In the genomic region with DNA sequence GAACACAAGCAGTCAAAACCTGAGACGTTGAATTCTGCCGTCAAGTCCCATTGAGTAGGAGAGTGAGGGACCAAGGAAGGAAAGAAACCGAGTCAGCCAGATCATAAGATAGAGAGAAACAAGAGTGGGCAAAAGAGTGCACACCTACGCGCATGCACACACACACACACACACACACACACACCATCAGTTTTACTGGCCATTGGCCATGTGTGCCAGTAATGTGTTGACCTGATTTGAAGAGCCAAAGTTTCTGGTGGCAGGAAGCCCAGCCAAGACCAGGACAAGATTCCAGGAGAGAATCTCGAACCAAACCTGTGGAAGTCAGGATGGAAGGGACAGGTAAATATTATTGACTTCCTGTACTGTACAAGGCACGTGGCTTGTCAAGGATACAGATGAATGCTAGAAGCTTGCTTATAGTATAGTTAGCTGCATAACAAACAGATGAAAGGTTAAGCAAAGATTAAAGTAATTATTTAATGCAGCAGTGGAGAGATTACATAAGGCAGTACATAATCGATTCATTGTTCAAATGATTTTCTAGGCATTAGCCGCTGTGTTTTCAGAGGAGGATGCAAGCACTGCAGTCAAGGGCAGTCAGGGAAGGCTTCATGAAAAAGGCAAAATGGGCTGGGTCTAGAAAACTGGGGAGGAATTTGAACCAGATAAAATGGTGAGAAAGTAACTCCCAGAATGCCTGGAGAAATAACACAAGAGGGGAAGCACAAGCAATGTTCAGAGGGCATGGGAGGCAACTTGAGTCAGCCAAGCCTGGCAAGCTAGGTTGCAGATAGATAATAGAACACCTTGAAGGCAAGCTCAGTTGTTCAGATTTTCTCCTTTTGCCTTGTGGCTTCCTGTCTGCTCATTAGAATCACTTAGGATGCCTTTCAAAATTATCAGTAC, we compare ENCODE assay signal across 17 cellular contexts. TPM values are rescaled to one million over a fixed set of nuclear protein-coding genes. Genes with fewer than 3 reads are reported as not detected.
DNase-seq lines count a peak whose midpoint lies in the region; ATAC-seq and TF ChIP-seq lines count a peak whose summit lies in the region.
"Had no signal": no experiment of that assay in that cellular context is flagged by ENCODE, and none has a peak within 500 bp of the region (broad histone marks: within the 10 kb centered on the region; RNA-seq: fewer than 3 reads in every experiment).

No MANE protein-coding gene starts in this region.

- H3K27ac ChIP-seq in thoracic aorta (peak overlapping the region; percentile 32 to 52), heart left ventricle (peak overlapping the region in 1 of 12 donors; percentile 44)
- H3K27ac ChIP-seq: SJCRH30 had no signal

- POLR2A ChIA-PET in activated CD8-positive, alpha-beta T cell treated with anti-CD3 and anti-CD28 coated beads, Interleukin-2, amount 10 ng/mL, durations not matched to agents 7 days and 5 days (lab: Charles Lee), result interaction anchor here (0.6 kb wide), 1 partner anchor 509 kb away, joined by 3 read pairs; no protein-coding TSS in a partner anchor
- POLR2A ChIA-PET in activated CD8-positive, alpha-beta T cell treated with anti-CD3 and anti-CD28 coated beads for 36 hours (lab: Charles Lee), result no interaction called here

- no peak overlapping the region for H3K4me3 ChIP-seq in thoracic aorta
- no peak overlapping the region for H3K4me3 ChIP-seq in heart left ventricle
- H3K4me3 ChIP-seq: SJCRH30 had no signal

- no peaks in the 10 kb centered on the region for H3K27me3 ChIP-seq in thoracic aorta (replicated peaks; ENCODE audit: insufficient read depth)
- H3K27me3 ChIP-seq in heart left ventricle, result no peaks in the 10 kb centered on the region
- H3K27me3 ChIP-seq: SJCRH30 had no signal

- H3K27me3 Mint-ChIP-seq in activated CD8-positive, alpha-beta T cell treated with anti-CD3 and anti-CD28 coated beads, Interleukin-2, amount 10 ng/mL, durations not matched to agents 7 days and 5 days (ENCODE audit: low read depth), result no peaks in the 10 kb centered on the region
- H3K27me3 Mint-ChIP-seq in activated CD8-positive, alpha-beta T cell treated with anti-CD3 and anti-CD28 coated beads for 36 hours, result no peaks in the 10 kb centered on the region
- no peaks in the 10 kb centered on the region for H3K27me3 Mint-ChIP-seq in dendritic cell treated with granulocyte-macrophage colony-stimulating factor and Interleukin-4, amounts not matched to agents 40 ng/mL and 50 ng/mL, for 4 days
- H3K27me3 Mint-ChIP-seq: CD4-positive, alpha-beta T cell had no signal

- DNase-seq in activated CD8-positive, alpha-beta T cell treated with anti-CD3 and anti-CD28 coated beads, Interleukin-2, amount 10 ng/mL, durations not matched to agents 7 days and 5 days, result no peak
- DNase-seq in activated CD8-positive, alpha-beta T cell treated with anti-CD3 and anti-CD28 coated beads for 36 hours, result no peak
- peak; percentile 44 for DNase-seq in NAMALWA (ENCODE audit: low spot score)
- DNase-seq in thoracic aorta (ENCODE audit: low spot score), result no peak
- no peak for DNase-seq in OCI-M2 (lab: John Stamatoyannopoulos, UW; ENCODE audit: unreplicated experiment)
- no peak for DNase-seq in NCI-H1694 (lab: John Stamatoyannopoulos, UW)
- DNase-seq in heart left ventricle, result no peak
- DNase-seq: activated CD4-positive, alpha-beta T cell treated with anti-CD3 and anti-CD28 coated beads for 1 hour; activated naive CD4-positive, alpha-beta T cell treated with Interleukin-2 at 50 U/mL for 16 hours; CD4-positive, alpha-beta T cell; hippocampal formation; NCI-H1105; NCI-H2107; NCI-H526; SJCRH30 had no signal

- no peak for TF ChIP-seq CTCF in activated CD8-positive, alpha-beta T cell treated with anti-CD3 and anti-CD28 coated beads for 36 hours (IDR thresholded peaks at IDR 0.05)
- TF ChIP-seq CTCF in thoracic aorta (IDR thresholded peaks at IDR 0.05), result no peak
- no peak for TF ChIP-seq CTCF in heart left ventricle (IDR thresholded peaks at IDR 0.05)

- TF ChIP-seq POLR2A in heart left ventricle (IDR thresholded peaks at IDR 0.05), result no peak

- H3K9me3 ChIP-seq in thoracic aorta, result no peaks in the 10 kb centered on the region
- peaks cover 0 to 2% (median 0%) of the 10 kb centered on the region in 12 donors for H3K9me3 ChIP-seq in heart left ventricle

- no peak for ATAC-seq in activated CD8-positive, alpha-beta T cell treated with anti-CD3 and anti-CD28 coated beads, Interleukin-2, amount 10 ng/mL, durations not matched to agents 7 days and 5 days
- no peak for ATAC-seq in activated CD8-positive, alpha-beta T cell treated with anti-CD3 and anti-CD28 coated beads for 36 hours
- no peak for ATAC-seq in thoracic aorta (ENCODE audit: insufficient number of reproducible peaks, low FRiP score, low read depth)
- no peak for ATAC-seq in heart left ventricle

- 88 to 94% (median 91%) methylated on average over 9 of the region's 9 CpGs for WGBS in heart left ventricle, 4 donors

- CTCF ChIA-PET in activated CD8-positive, alpha-beta T cell treated with anti-CD3 and anti-CD28 coated beads, Interleukin-2, amount 10 ng/mL, durations not matched to agents 7 days and 5 days (lab: Charles Lee), result interaction anchor here (1.0 to 3.4 kb wide), 6 partner anchors 10 to 456 kb away, joined by 3 to 22 read pairs (median 4); no protein-coding TSS in a partner anchor
- CTCF ChIA-PET in activated CD8-positive, alpha-beta T cell treated with anti-CD3 and anti-CD28 coated beads for 36 hours (lab: Charles Lee), result interaction anchor here (1.0 to 1.8 kb wide), 2 partner anchors 38 to 90 kb away, joined by 3 to 13 read pairs; no protein-coding TSS in a partner anchor

- H3K27ac Mint-ChIP-seq in activated CD8-positive, alpha-beta T cell treated with anti-CD3 and anti-CD28 coated beads, Interleukin-2, amount 10 ng/mL, durations not matched to agents 7 days and 5 days, result peak overlapping the region; percentile 79
- H3K27ac Mint-ChIP-seq in activated CD8-positive, alpha-beta T cell treated with anti-CD3 and anti-CD28 coated beads for 36 hours, result no peak overlapping the region
- peak overlapping the region; percentile 75 for H3K27ac Mint-ChIP-seq in dendritic cell treated with granulocyte-macrophage colony-stimulating factor and Interleukin-4, amounts not matched to agents 40 ng/mL and 50 ng/mL, for 4 days
- H3K27ac Mint-ChIP-seq: CD4-positive, alpha-beta T cell; mesothelial cell of epicardium had no signal

- intact Hi-C loops in activated CD8-positive, alpha-beta T cell treated with anti-CD3 and anti-CD28 coated beads for 36 hours (cut with micrococcal nuclease), result loop anchor here (10.0 kb wide), 1 partner anchor 162 kb away; no protein-coding TSS in a partner anchor
- intact Hi-C loops in dendritic cell treated with granulocyte-macrophage colony-stimulating factor and Interleukin-4, amounts not matched to agents 40 ng/mL and 50 ng/mL, for 4 days (cut with micrococcal nuclease), result no loop called here
- intact Hi-C loops in heart left ventricle (cut with DNase I), result loop anchor here in 2 of 10 donors (5.0 to 10.0 kb wide), 3 partner anchors 41 to 168 kb away; partner anchors contain the start of gene NUP42 (in 1 of the 2)

- no peaks in the 10 kb centered on the region for H3K36me3 ChIP-seq in thoracic aorta
- H3K36me3 ChIP-seq in heart left ventricle, result no peaks in the 10 kb centered on the region
- H3K36me3 ChIP-seq: SJCRH30 had no signal

- peaks cover 23% of the 10 kb centered on the region for H3K36me3 Mint-ChIP-seq in activated CD8-positive, alpha-beta T cell treated with anti-CD3 and anti-CD28 coated beads, Interleukin-2, amount 10 ng/mL, durations not matched to agents 7 days and 5 days (ENCODE audit: low read depth)
- H3K36me3 Mint-ChIP-seq in activated CD8-positive, alpha-beta T cell treated with anti-CD3 and anti-CD28 coated beads for 36 hours (ENCODE audit: low read depth), result no peaks in the 10 kb centered on the region
- no peaks in the 10 kb centered on the region for H3K36me3 Mint-ChIP-seq in dendritic cell treated with granulocyte-macrophage colony-stimulating factor and Interleukin-4, amounts not matched to agents 40 ng/mL and 50 ng/mL, for 4 days (ENCODE audit: low read depth)
- H3K36me3 Mint-ChIP-seq: mesothelial cell of epicardium had no signal

- peaks cover 8% of the 10 kb centered on the region for H3K9me3 Mint-ChIP-seq in activated CD8-positive, alpha-beta T cell treated with anti-CD3 and anti-CD28 coated beads, Interleukin-2, amount 10 ng/mL, durations not matched to agents 7 days and 5 days (ENCODE audit: insufficient read depth)
- H3K9me3 Mint-ChIP-seq in activated CD8-positive, alpha-beta T cell treated with anti-CD3 and anti-CD28 coated beads for 36 hours, result no peaks in the 10 kb centered on the region
- peaks cover 7% of the 10 kb centered on the region for H3K9me3 Mint-ChIP-seq in dendritic cell treated with granulocyte-macrophage colony-stimulating factor and Interleukin-4, amounts not matched to agents 40 ng/mL and 50 ng/mL, for 4 days
- H3K9me3 Mint-ChIP-seq: CD4-positive, alpha-beta T cell; mesothelial cell of epicardium had no signal

- peaks cover 56% of the 10 kb centered on the region for H3K4me1 Mint-ChIP-seq in activated CD8-positive, alpha-beta T cell treated with anti-CD3 and anti-CD28 coated beads, Interleukin-2, amount 10 ng/mL, durations not matched to agents 7 days and 5 days (ENCODE audit: low read depth)
- H3K4me1 Mint-ChIP-seq in activated CD8-positive, alpha-beta T cell treated with anti-CD3 and anti-CD28 coated beads for 36 hours (ENCODE audit: low read depth), result peaks cover 30% of the 10 kb centered on the region
- peaks cover 56% of the 10 kb centered on the region for H3K4me1 Mint-ChIP-seq in dendritic cell treated with granulocyte-macrophage colony-stimulating factor and Interleukin-4, amounts not matched to agents 40 ng/mL and 50 ng/mL, for 4 days (ENCODE audit: low read depth)
- H3K4me1 Mint-ChIP-seq: mesothelial cell of epicardium had no signal

- peaks cover 36 to 63% of the 10 kb centered on the region in 2 donors for H3K4me1 ChIP-seq in thoracic aorta (ENCODE audit: control insufficient read depth in 1 of 2, low read depth in 2 of 2)
- peaks cover 2 to 74% (median 18%) of the 10 kb centered on the region in 12 donors for H3K4me1 ChIP-seq in heart left ventricle

- no peak overlapping the region for H3K4me3 Mint-ChIP-seq in activated CD8-positive, alpha-beta T cell treated with anti-CD3 and anti-CD28 coated beads, Interleukin-2, amount 10 ng/mL, durations not matched to agents 7 days and 5 days
- H3K4me3 Mint-ChIP-seq in activated CD8-positive, alpha-beta T cell treated with anti-CD3 and anti-CD28 coated beads for 36 hours, result no peak overlapping the region
- H3K4me3 Mint-ChIP-seq in dendritic cell treated with granulocyte-macrophage colony-stimulating factor and Interleukin-4, amounts not matched to agents 40 ng/mL and 50 ng/mL, for 4 days, result no peak overlapping the region
- H3K4me3 Mint-ChIP-seq: CD4-positive, alpha-beta T cell; mesothelial cell of epicardium had no signal

RNA-seq across cellular contexts. Expression of gene HYCC1, which starts 2.7 kb away (rescaled TPM):
- total RNA-seq in activated CD8-positive, alpha-beta T cell treated with anti-CD3 and anti-CD28 coated beads, Interleukin-2, amount 10 ng/mL, durations not matched to agents 7 days and 5 days, result 10 to 100 TPM; 74.2 to 79.6 TPM
- 10 to 100 TPM; 17.8 to 18.5 TPM for total RNA-seq in activated CD8-positive, alpha-beta T cell treated with anti-CD3 and anti-CD28 coated beads for 36 hours
- total RNA-seq in thoracic aorta (100 to 1,000 TPM in 1 of 2 donors, 10 to 100 TPM in 1; 82.2 to 157 TPM), heart left ventricle (10 to 100 TPM; 31.4 to 48.2 (median 35.6) TPM)
- polyA plus RNA-seq in heart left ventricle, result 10 to 100 TPM in 1 of 2 donors, 1 to 10 TPM in 1; 6.1 to 24.6 TPM
